In genomic region chr1:153572569-153573015, GRCh38 we compare ENCODE assay signal across 10 cellular contexts. TPM values are rescaled to one million over a fixed set of nuclear protein-coding genes. Genes with fewer than 3 reads are reported as not detected.
DNase-seq lines count a peak whose midpoint lies in the region; ATAC-seq, FAIRE-seq and TF ChIP-seq lines count a peak whose summit lies in the region.
"Had no signal": no experiment of that assay in that cellular context is flagged by ENCODE, and none has a peak within 500 bp of the region (broad histone marks: within the 10 kb centered on the region; RNA-seq: fewer than 3 reads in every experiment).

No MANE protein-coding gene starts in this region.

- peaks cover 11% of the 10 kb centered on the region for H3K4me1 Mint-ChIP-seq in CD8-positive, alpha-beta T cell (ENCODE audit: low read depth)

- DNase-seq in CD8-positive, alpha-beta T cell: peak in 5 of 7 experiments; percentile 27 to 49 (median 31)
- DNase-seq in NCI-H146 (lab: John Stamatoyannopoulos, UW) (peak; percentile 68), cardiac fibroblast (ENCODE audit: low read depth in 2 of 2) (peak; percentile 86 to 89), kidney glomerular epithelial cell (lab: John Stamatoyannopoulos, UW) (peak; percentile 90)
- DNase-seq in stimulated activated CD4-positive, alpha-beta T cell treated with anti-CD3 and anti-CD28 coated beads, Interleukin-15, amount 100 ng/mL, for 1 hour (ENCODE audit: low read depth in 1 of 2, low spot score in 1 of 2): peak; percentile 19 to 20

- no peak overlapping the region for H3K4me3 Mint-ChIP-seq in CD8-positive, alpha-beta T cell

- H3K4me1 ChIP-seq in CD8-positive, alpha-beta T cell (ENCODE audit: insufficient read depth, low read length): peaks cover 3% of the 10 kb centered on the region

- no peaks in the 10 kb centered on the region for H3K9me3 ChIP-seq in CD8-positive, alpha-beta T cell (ENCODE audit: low read length)

- H3K36me3 Mint-ChIP-seq in CD8-positive, alpha-beta T cell: no peaks in the 10 kb centered on the region

- no peak overlapping the region for H3K4me3 ChIP-seq in CD8-positive, alpha-beta T cell (ENCODE audit: low read depth, low read length)
- H3K4me3 ChIP-seq in cardiac fibroblast (replicated peaks in 1 of 2; ENCODE audit: low read depth in 2 of 2, low read length in 2 of 2): no peak overlapping the region
- H3K4me3 ChIP-seq: SK-N-MC had no signal

- FAIRE-seq in TTC549 (lab: Jason Lieb, UNC): peak; percentile 78

- H3K9me3 Mint-ChIP-seq in CD8-positive, alpha-beta T cell: no peaks in the 10 kb centered on the region

- peaks cover 14% of the 10 kb centered on the region for H3K27me3 Mint-ChIP-seq in CD8-positive, alpha-beta T cell (ENCODE audit: low read depth)

- no peaks in the 10 kb centered on the region for H3K27me3 ChIP-seq in CD8-positive, alpha-beta T cell (ENCODE audit: insufficient read depth, low read length)

- POLR2A ChIA-PET in CD8-positive, alpha-beta T cell (lab: Charles Lee): interaction anchor here (0.9 to 1.0 kb wide), 2 partner anchors 41 to 63 kb away, joined by 3 read pairs; no protein-coding TSS in a partner anchor

- intact Hi-C loops in CD8-positive, alpha-beta T cell (cut with DNase I, micrococcal nuclease): loop anchor here (1.0 to 2.0 kb wide), 3 partner anchors 45 to 177 kb away; no protein-coding TSS in a partner anchor

- TF ChIP-seq CTCF in CD8-positive, alpha-beta T cell (IDR thresholded peaks at IDR 0.05): no peak
- TF ChIP-seq CTCF in cardiac fibroblast (IDR thresholded peaks at IDR 0.05; ENCODE audit: low read depth, low read length): peak; percentile 94

- H3K36me3 ChIP-seq in CD8-positive, alpha-beta T cell (ENCODE audit: insufficient read depth, low read length): no peaks in the 10 kb centered on the region

- CTCF ChIA-PET in CD8-positive, alpha-beta T cell (lab: Charles Lee): interaction anchor here (0.6 to 6.5 kb wide), 16 partner anchors 9 to 203 kb away, joined by 3 to 237 read pairs (median 3); partner anchors contain the start of genes S100A1, S100A14 and S100A6

- peak; percentile 52 for ATAC-seq in CD8-positive, alpha-beta T cell
- ATAC-seq in GM21423 (IDR thresholded peaks at IDR 0.05; ENCODE audit: unreplicated experiment): peak; percentile 67
- ATAC-seq in GM21528 (IDR thresholded peaks at IDR 0.05; ENCODE audit: low FRiP score, unreplicated experiment): no peak

- H3K27ac ChIP-seq in CD8-positive, alpha-beta T cell (ENCODE audit: low read depth, low read length): no peak overlapping the region
- H3K27ac ChIP-seq: SK-N-MC had no signal

- H3K27ac Mint-ChIP-seq in CD8-positive, alpha-beta T cell: no peak overlapping the region

RNA-seq across cellular contexts. Expression of gene S100A2, which starts 6.9 kb away (rescaled TPM):
- not detected for total RNA-seq in CD8-positive, alpha-beta T cell

RNA-seq across cellular contexts. Expression of gene S100A3, which starts 23.5 kb away (rescaled TPM):
- total RNA-seq in CD8-positive, alpha-beta T cell: not detected

RNA-seq across cellular contexts. Expression of gene S100A4, which starts 27.0 kb away (rescaled TPM):
- 100 to 1,000 TPM; 172 to 177 TPM for total RNA-seq in CD8-positive, alpha-beta T cell

RNA-seq across cellular contexts. Expression of gene S100A5, which starts 31.9 kb away (rescaled TPM):
- not detected for total RNA-seq in CD8-positive, alpha-beta T cell
- total RNA-seq: subcutaneous adipose tissue had no signal

RNA-seq across cellular contexts. Expression of gene S100A6, which starts 36.8 kb away (rescaled TPM):
- total RNA-seq in CD8-positive, alpha-beta T cell: 100 to 1,000 TPM; 156 to 166 TPM

Comparison
In these comparisons a context has a peak if more than half of its experiments do, and no peak if none do; other contexts are left out.
1. DNase-seq: peak in every context shown above with its lines; median percentile 90 in kidney glomerular epithelial cell; 88 in cardiac fibroblast; 68 in NCI-H146; 31 in CD8-positive, alpha-beta T cell; 20 in stimulated activated CD4-positive, alpha-beta T cell treated with anti-CD3 and anti-CD28 coated beads, Interleukin-15, amount 100 ng/mL, for 1 hour.